ENCODE assay signal across 8 cellular contexts in genomic region chr6:31070711-31071197, GRCh38. TPM values are rescaled to one million over a fixed set of nuclear protein-coding genes. Genes with fewer than 3 reads are reported as not detected.
DNase-seq lines count a peak whose midpoint lies in the region; ATAC-seq, FAIRE-seq and TF ChIP-seq lines count a peak whose summit lies in the region.

No MANE protein-coding gene starts in this region.

- no peak overlapping the region for H3K9ac ChIP-seq in colonic mucosa (ENCODE audit: low read depth in 2 of 2, low read length in 2 of 2)

- peak; percentile 88 for FAIRE-seq in G401.6 (lab: Jason Lieb, UNC)

- TF ChIP-seq POLR2A in GM18505 (IDR thresholded peaks at IDR 0.05; ENCODE audit: borderline replicate concordance, extremely low read depth, insufficient read depth, insufficient read length), result no peak

- no peak overlapping the region for H3K4me3 Mint-ChIP-seq in activated CD4-positive, alpha-beta memory T cell treated with anti-CD3 and anti-CD28 coated beads, Interleukin-2, amount 10 ng/mL, durations not matched to agents 7 days and 5 days

- H3K4me3 ChIP-seq in MG63, result no peak overlapping the region
- H3K4me3 ChIP-seq in brain microvascular endothelial cell (ENCODE audit: low read depth, low read length), result no peak overlapping the region
- no peak overlapping the region for H3K4me3 ChIP-seq in colonic mucosa

- H3K36me3 ChIP-seq in MG63, result no peaks in the 10 kb centered on the region
- H3K36me3 ChIP-seq in brain microvascular endothelial cell (replicated peaks), result no peaks in the 10 kb centered on the region
- H3K36me3 ChIP-seq in colonic mucosa, result no peaks in the 10 kb centered on the region

- no peak overlapping the region for H3K27ac Mint-ChIP-seq in activated CD4-positive, alpha-beta memory T cell treated with anti-CD3 and anti-CD28 coated beads, Interleukin-2, amount 10 ng/mL, durations not matched to agents 7 days and 5 days

- H3K4me1 ChIP-seq in colonic mucosa, result peaks cover 3% of the 10 kb centered on the region

- intact Hi-C loops in colonic mucosa (cut with DNase I), result no loop called here

- H3K36me3 Mint-ChIP-seq in activated CD4-positive, alpha-beta memory T cell treated with anti-CD3 and anti-CD28 coated beads, Interleukin-2, amount 10 ng/mL, durations not matched to agents 7 days and 5 days (ENCODE audit: low read depth), result no peaks in the 10 kb centered on the region

- ATAC-seq in left lobe of liver, result peak; percentile 73
- no peak for ATAC-seq in GM18505 (IDR thresholded peaks at IDR 0.05; ENCODE audit: unreplicated experiment)

- H3K27me3 Mint-ChIP-seq in activated CD4-positive, alpha-beta memory T cell treated with anti-CD3 and anti-CD28 coated beads, Interleukin-2, amount 10 ng/mL, durations not matched to agents 7 days and 5 days, result peaks cover 5% of the 10 kb centered on the region

- H3K27ac ChIP-seq in brain microvascular endothelial cell (no peak overlapping the region), colonic mucosa (no peak overlapping the region)

- H3K27me3 ChIP-seq in MG63 (no peaks in the 10 kb centered on the region), brain microvascular endothelial cell (replicated peaks) (no peaks in the 10 kb centered on the region), colonic mucosa (no peaks in the 10 kb centered on the region)

- POLR2A ChIA-PET in activated CD4-positive, alpha-beta memory T cell treated with anti-CD3 and anti-CD28 coated beads, Interleukin-2, amount 10 ng/mL, durations not matched to agents 7 days and 5 days (lab: Charles Lee), result no interaction called here

- DNase-seq in MG63 (peak; percentile 54), brain microvascular endothelial cell (peak; percentile 78), left lobe of liver (ENCODE audit: low spot score) (no peak), NCI-H1436 (lab: John Stamatoyannopoulos, UW) (no peak), colonic mucosa (no peak)
- DNase-seq in activated CD4-positive, alpha-beta memory T cell treated with anti-CD3 and anti-CD28 coated beads, Interleukin-2, amount 10 ng/mL, durations not matched to agents 7 days and 5 days, result no peak

- no peaks in the 10 kb centered on the region for H3K4me1 Mint-ChIP-seq in activated CD4-positive, alpha-beta memory T cell treated with anti-CD3 and anti-CD28 coated beads, Interleukin-2, amount 10 ng/mL, durations not matched to agents 7 days and 5 days

- in situ Hi-C loops in brain microvascular endothelial cell (cut with HindIII; ENCODE audit: low pct_ligation_motif_present, low sequenced_read_pairs), result no loop called here

- no peaks in the 10 kb centered on the region for H3K9me3 ChIP-seq in MG63
- H3K9me3 ChIP-seq in colonic mucosa, result no peaks in the 10 kb centered on the region

- H3K9me3 Mint-ChIP-seq in activated CD4-positive, alpha-beta memory T cell treated with anti-CD3 and anti-CD28 coated beads, Interleukin-2, amount 10 ng/mL, durations not matched to agents 7 days and 5 days, result no peaks in the 10 kb centered on the region

- TF ChIP-seq CTCF in brain microvascular endothelial cell (IDR thresholded peaks at IDR 0.05; ENCODE audit: low read depth, low read length, missing control alignments) (peak; percentile 87), colonic mucosa (IDR thresholded peaks at IDR 0.05) (no peak)

- CTCF ChIA-PET in activated CD4-positive, alpha-beta memory T cell treated with anti-CD3 and anti-CD28 coated beads, Interleukin-2, amount 10 ng/mL, durations not matched to agents 7 days and 5 days (lab: Charles Lee), result interaction anchor here (1.0 to 4.0 kb wide), 5 partner anchors 9 to 156 kb away, joined by 4 to 30 read pairs (median 26); partner anchors contain the start of gene VARS2

RNA-seq across cellular contexts. Expression of gene C6orf15, which starts 41.6 kb away (rescaled TPM):
- total RNA-seq in MG63 (2014; rRNA removed; shearing (Covaris generic); ENCODE audit: low replicate concordance), result 0.91 TPM in 1 of 2 replicates, not detected in the other
- not detected for total RNA-seq in left lobe of liver
- total RNA-seq in activated CD4-positive, alpha-beta memory T cell treated with anti-CD3 and anti-CD28 coated beads, Interleukin-2, amount 10 ng/mL, durations not matched to agents 7 days and 5 days, result not detected
- total RNA-seq in colonic mucosa, result not detected

RNA-seq across cellular contexts. Expression of gene PSORS1C1, which starts 43.8 kb away (rescaled TPM):
- total RNA-seq in MG63 (2014; rRNA removed; shearing (Covaris generic); ENCODE audit: low replicate concordance), result not detected in 2 replicates
- not detected for total RNA-seq in left lobe of liver
- not detected for total RNA-seq in activated CD4-positive, alpha-beta memory T cell treated with anti-CD3 and anti-CD28 coated beads, Interleukin-2, amount 10 ng/mL, durations not matched to agents 7 days and 5 days
- 1 to 10 TPM; 2.2 to 5.6 TPM for total RNA-seq in colonic mucosa

RNA-seq across cellular contexts. Expression of gene CDSN, which starts 49.5 kb away (rescaled TPM):
- not detected in 2 replicates for total RNA-seq in MG63 (2014; rRNA removed; shearing (Covaris generic); ENCODE audit: low replicate concordance)
- total RNA-seq in left lobe of liver (not detected), colonic mucosa (not detected)
- not detected for total RNA-seq in activated CD4-positive, alpha-beta memory T cell treated with anti-CD3 and anti-CD28 coated beads, Interleukin-2, amount 10 ng/mL, durations not matched to agents 7 days and 5 days

Comparison
In these comparisons a context has a peak if more than half of its experiments do, and no peak if none do; other contexts are left out.
1. DNase-seq: peak in MG63 (single experiment) and brain microvascular endothelial cell (single experiment); none in left lobe of liver (single experiment), NCI-H1436 (single experiment), activated CD4-positive, alpha-beta memory T cell treated with anti-CD3 and anti-CD28 coated beads, Interleukin-2, amount 10 ng/mL, durations not matched to agents 7 days and 5 days (single experiment) and colonic mucosa (single experiment).